26 cellular contexts compared by ENCODE assay signal in genomic region chr3:107542665-107543064, GRCh38.
"Had no signal": no experiment of that assay in that cellular context is flagged by ENCODE, and none has a peak within 500 bp of the region (broad histone marks: within the 10 kb centered on the region; RNA-seq: fewer than 3 reads in every experiment).

No MANE protein-coding gene starts in this region.

- H3K9me3 Mint-ChIP-seq: activated naive CD4-positive, alpha-beta T cell treated with anti-CD3 and anti-CD28 coated beads for 36 hours; activated naive CD8-positive, alpha-beta T cell treated with anti-CD3 and anti-CD28 coated beads, Interleukin-2, amount 10 ng/mL, durations not matched to agents 7 days and 5 days; activated T-helper 1 cell treated with anti-CD3 and anti-CD28 coated beads, Interleukin-12 subunit alpha, Interleukin-12 subunit beta, Interleukin-2, Interleukin-4 antibody, amounts not matched to agents 30 ng/mL and 10 ng/mL and 1 ng/mL, durations not matched to agents 14 hours and 24 hours and 36 hours; dendritic cell treated with granulocyte-macrophage colony-stimulating factor and Interleukin-4, amounts not matched to agents 40 ng/mL and 50 ng/mL, for 4 days; natural killer cell treated with Interleukin-12 subunit alpha and Interleukin-12 subunit beta and Interleukin-15 and Interleukin-18, amount 100 ng/mL, for 72 hours had no signal

- H3K4me3 Mint-ChIP-seq: activated naive CD4-positive, alpha-beta T cell treated with anti-CD3 and anti-CD28 coated beads for 36 hours; activated naive CD8-positive, alpha-beta T cell treated with anti-CD3 and anti-CD28 coated beads, Interleukin-2, amount 10 ng/mL, durations not matched to agents 7 days and 5 days; activated T-helper 1 cell treated with anti-CD3 and anti-CD28 coated beads, Interleukin-12 subunit alpha, Interleukin-12 subunit beta, Interleukin-2, Interleukin-4 antibody, amounts not matched to agents 30 ng/mL and 10 ng/mL and 1 ng/mL, durations not matched to agents 14 hours and 24 hours and 36 hours; dendritic cell treated with granulocyte-macrophage colony-stimulating factor and Interleukin-4, amounts not matched to agents 40 ng/mL and 50 ng/mL, for 4 days; natural killer cell treated with Interleukin-12 subunit alpha and Interleukin-12 subunit beta and Interleukin-15 and Interleukin-18, amount 100 ng/mL, for 72 hours had no signal

- H3K27ac Mint-ChIP-seq: activated naive CD4-positive, alpha-beta T cell treated with anti-CD3 and anti-CD28 coated beads for 36 hours; activated naive CD8-positive, alpha-beta T cell treated with anti-CD3 and anti-CD28 coated beads, Interleukin-2, amount 10 ng/mL, durations not matched to agents 7 days and 5 days; activated T-helper 1 cell treated with anti-CD3 and anti-CD28 coated beads, Interleukin-12 subunit alpha, Interleukin-12 subunit beta, Interleukin-2, Interleukin-4 antibody, amounts not matched to agents 30 ng/mL and 10 ng/mL and 1 ng/mL, durations not matched to agents 14 hours and 24 hours and 36 hours; dendritic cell treated with granulocyte-macrophage colony-stimulating factor and Interleukin-4, amounts not matched to agents 40 ng/mL and 50 ng/mL, for 4 days; natural killer cell treated with Interleukin-12 subunit alpha and Interleukin-12 subunit beta and Interleukin-15 and Interleukin-18, amount 100 ng/mL, for 72 hours had no signal

- DNase-seq: activated CD4-positive, alpha-beta T cell treated with anti-CD3 and anti-CD28 coated beads, Interleukin-2, amount 50 U/mL, for 48 hours; activated CD8-positive, alpha-beta memory T cell treated with anti-CD3 and anti-CD28 coated beads for 24 hours; activated effector memory CD4-positive, alpha-beta T cell treated with anti-CD3 and anti-CD28 coated beads, Interleukin-2, amount 50 U/mL, for 16 hours; activated naive CD4-positive, alpha-beta T cell treated with anti-CD3 and anti-CD28 coated beads for 36 hours; activated naive CD8-positive, alpha-beta T cell treated with anti-CD3 and anti-CD28 coated beads, Interleukin-2, amount 10 ng/mL, durations not matched to agents 7 days and 5 days; amygdala; caudate nucleus; effector CD8-positive, alpha-beta T cell; esophagus squamous epithelium; gastrocnemius medialis; glutamatergic neuron; islet precursor cell; left ventricle myocardium inferior; mucosa of descending colon; posterior cingulate gyrus; right cardiac atrium; spleen; stimulated activated naive CD4-positive, alpha-beta T cell treated with Interleukin-2 at 50 U/mL for 16 hours; T-helper 2 cell; testis; transverse colon had no signal

- H3K36me3 Mint-ChIP-seq: natural killer cell treated with Interleukin-12 subunit alpha and Interleukin-12 subunit beta and Interleukin-15 and Interleukin-18, amount 100 ng/mL, for 72 hours had no signal

- H3K4me3 ChIP-seq: esophagus squamous epithelium, gastrocnemius medialis, left ventricle myocardium inferior, lung, mucosa of descending colon, spleen, testis, transverse colon had no signal

- H3K27ac ChIP-seq: epithelial cell of prostate, esophagus squamous epithelium, gastrocnemius medialis, left ventricle myocardium inferior, spleen, testis, transverse colon had no signal

- ATAC-seq: gastrocnemius medialis; mucosa of descending colon; natural killer cell treated with Interleukin-12 subunit alpha and Interleukin-12 subunit beta and Interleukin-15 and Interleukin-18, amount 100 ng/mL, for 72 hours; right cardiac atrium had no signal

- H3K27me3 ChIP-seq: esophagus squamous epithelium, gastrocnemius medialis, spleen, testis, transverse colon had no signal

- H3K9me3 ChIP-seq: esophagus squamous epithelium, gastrocnemius medialis, left ventricle myocardium inferior, mucosa of descending colon, spleen, testis, transverse colon had no signal

- H3K4me1 ChIP-seq: esophagus squamous epithelium, gastrocnemius medialis, testis had no signal

- H3K36me3 ChIP-seq: gastrocnemius medialis, left ventricle myocardium inferior, transverse colon had no signal

- H3K27me3 Mint-ChIP-seq: activated naive CD8-positive, alpha-beta T cell treated with anti-CD3 and anti-CD28 coated beads, Interleukin-2, amount 10 ng/mL, durations not matched to agents 7 days and 5 days; dendritic cell treated with granulocyte-macrophage colony-stimulating factor and Interleukin-4, amounts not matched to agents 40 ng/mL and 50 ng/mL, for 4 days; natural killer cell treated with Interleukin-12 subunit alpha and Interleukin-12 subunit beta and Interleukin-15 and Interleukin-18, amount 100 ng/mL, for 72 hours had no signal
